ENCODE assay signal across 7 cellular contexts in the genomic region with DNA sequence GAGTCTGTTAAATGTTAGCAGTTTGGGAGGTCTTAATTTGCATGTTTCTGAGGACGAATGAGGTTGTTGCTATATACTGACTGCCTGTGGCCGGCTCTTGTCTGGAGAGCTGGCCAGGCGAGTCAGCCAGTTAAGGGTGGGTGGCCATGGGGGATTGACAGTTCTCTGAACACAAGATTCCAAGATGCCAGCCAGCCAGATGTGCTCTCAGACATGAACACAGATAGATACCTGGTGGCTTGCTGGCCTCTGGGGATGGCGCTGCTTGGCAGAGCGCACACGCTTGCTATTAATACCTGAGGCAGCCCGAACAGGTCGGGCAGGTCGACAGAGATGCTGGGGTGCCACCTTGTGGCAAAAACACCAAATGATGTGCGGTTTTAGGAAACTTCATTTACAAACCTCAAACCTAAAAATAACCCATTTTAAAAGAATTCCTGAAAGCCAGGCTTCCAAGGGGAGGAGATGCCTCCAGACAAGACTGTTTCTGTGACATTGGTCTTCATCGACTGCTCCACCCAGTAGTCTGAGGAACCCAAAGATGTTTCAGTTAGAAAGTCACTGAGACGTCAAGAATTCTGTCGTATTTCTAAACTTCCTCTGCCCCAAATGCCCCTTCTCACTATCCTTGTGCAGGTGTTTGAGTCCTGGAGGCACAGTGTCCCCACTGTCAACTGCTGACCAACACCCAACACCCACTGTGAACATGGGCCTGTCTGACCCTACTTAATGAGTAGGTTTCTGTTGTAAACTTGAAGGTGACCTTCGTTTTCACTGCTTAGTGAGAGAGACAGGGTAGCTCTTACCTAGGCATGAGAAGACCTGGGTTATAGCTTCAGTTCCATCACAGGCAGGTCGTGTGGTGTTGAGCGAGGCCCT.
DNase-seq lines count a peak whose midpoint lies in the region; ATAC-seq and TF ChIP-seq lines count a peak whose summit lies in the region.

No MANE protein-coding gene starts in this region.

- TF ChIP-seq CTCF in GM12865 (IDR thresholded peaks at IDR 0.05; ENCODE audit: insufficient read depth, low read depth, low read length, missing control alignments) = peak; percentile 65
- peak; percentile 94 for TF ChIP-seq CTCF in endodermal cell (conservative IDR thresholded peaks at IDR 0.05)

- H3K27ac Mint-ChIP-seq in endodermal cell = no peak overlapping the region
- peak overlapping the region in 6 of 9 donors; percentile 16 to 75 (median 62) for H3K27ac Mint-ChIP-seq in naive thymus-derived CD4-positive, alpha-beta T cell
- H3K27ac Mint-ChIP-seq in stimulated activated naive B cell treated with anti-CD40 and anti-IgM and Interleukin-4, amounts not matched to agents 10 μg/mL and 1 μg/mL and 100 μg/mL, for 72 hours = peak overlapping the region; percentile 81

- H3K9ac ChIP-seq in endodermal cell (ENCODE audit: extremely low read depth, low read length, poor library complexity, severe bottlenecking) = no peak overlapping the region

- no peaks in the 10 kb centered on the region for H3K4me1 Mint-ChIP-seq in endodermal cell
- peaks cover 16 to 35% (median 23%) of the 10 kb centered on the region in 7 donors for H3K4me1 Mint-ChIP-seq in naive thymus-derived CD4-positive, alpha-beta T cell
- H3K4me1 Mint-ChIP-seq in stimulated activated naive B cell treated with anti-CD40 and anti-IgM and Interleukin-4, amounts not matched to agents 10 μg/mL and 1 μg/mL and 100 μg/mL, for 72 hours = peaks cover 32 to 36% of the 10 kb centered on the region in 2 donors

- no peak overlapping the region for H3K4me3 Mint-ChIP-seq in endodermal cell
- H3K4me3 Mint-ChIP-seq in naive thymus-derived CD4-positive, alpha-beta T cell = peak overlapping the region in 3 of 10 donors; percentile 21 to 61 (median 33)
- H3K4me3 Mint-ChIP-seq in stimulated activated naive B cell treated with anti-CD40 and anti-IgM and Interleukin-4, amounts not matched to agents 10 μg/mL and 1 μg/mL and 100 μg/mL, for 72 hours = peak overlapping the region in 1 of 2 donors; percentile 42

- DNase-seq in GM12865 (ENCODE audit: low read depth) (peak; percentile 83), NCI-H345 treated with DMSO at 0.1 percent for 48 hours (lab: John Stamatoyannopoulos, UW; ENCODE audit: unreplicated experiment) (peak; percentile 15), endodermal cell (peak; percentile 89)
- DNase-seq in activated CD8-positive, alpha-beta memory T cell treated with anti-CD3 and anti-CD28 coated beads for 24 hours = peak; percentile 85
- peak; percentile 48 to 75 (median 68) for DNase-seq in naive thymus-derived CD4-positive, alpha-beta T cell
- DNase-seq in stimulated activated naive B cell treated with anti-CD40 and anti-IgM and Interleukin-4, amounts not matched to agents 10 μg/mL and 1 μg/mL and 100 μg/mL, for 72 hours = peak; percentile 35

- no peaks in the 10 kb centered on the region for H3K9me3 Mint-ChIP-seq in endodermal cell
- no peaks in the 10 kb centered on the region for H3K9me3 Mint-ChIP-seq in naive thymus-derived CD4-positive, alpha-beta T cell
- no peaks in the 10 kb centered on the region for H3K9me3 Mint-ChIP-seq in stimulated activated naive B cell treated with anti-CD40 and anti-IgM and Interleukin-4, amounts not matched to agents 10 μg/mL and 1 μg/mL and 100 μg/mL, for 72 hours

- no peaks in the 10 kb centered on the region for H3K36me3 Mint-ChIP-seq in endodermal cell (ENCODE audit: low read depth)
- H3K36me3 Mint-ChIP-seq in naive thymus-derived CD4-positive, alpha-beta T cell = peaks cover 0 to 18% (median 0%) of the 10 kb centered on the region in 5 donors
- peaks cover 2 to 3% of the 10 kb centered on the region in 2 donors for H3K36me3 Mint-ChIP-seq in stimulated activated naive B cell treated with anti-CD40 and anti-IgM and Interleukin-4, amounts not matched to agents 10 μg/mL and 1 μg/mL and 100 μg/mL, for 72 hours

- H3K36me3 ChIP-seq in endodermal cell (ENCODE audit: control insufficient read depth, insufficient read depth, low read length) = no peaks in the 10 kb centered on the region
- peaks cover 0 to 3% (median 0%) of the 10 kb centered on the region in 3 experiments for H3K36me3 ChIP-seq in naive thymus-derived CD4-positive, alpha-beta T cell (ENCODE audit: control insufficient read depth in 2 of 3, insufficient read depth in 3 of 3, low read length in 3 of 3)

- POLR2A ChIA-PET in naive thymus-derived CD4-positive, alpha-beta T cell (lab: Charles Lee) = interaction anchor here (0.6 to 1.0 kb wide), 3 partner anchors 12 to 152 kb away, joined by 3 to 4 read pairs (median 3); a partner anchor contains a TSS

- intact Hi-C loops in naive thymus-derived CD4-positive, alpha-beta T cell (cut with micrococcal nuclease) = loop anchor here (1.0 to 10.0 kb wide), 7 partner anchors 15 to 416 kb away; no protein-coding TSS in a partner anchor

- H3K27ac ChIP-seq in endodermal cell (ENCODE audit: low read depth, low read length) = no peak overlapping the region
- H3K27ac ChIP-seq in naive thymus-derived CD4-positive, alpha-beta T cell (ENCODE audit: low read depth, low read length) = no peak overlapping the region

- ATAC-seq in HG02588 (IDR thresholded peaks at IDR 0.05; ENCODE audit: unreplicated experiment) = peak; percentile 62
- ATAC-seq in naive thymus-derived CD4-positive, alpha-beta T cell = peak; percentile 89
- peak; percentile 77 to 80 for ATAC-seq in stimulated activated naive B cell treated with anti-CD40 and anti-IgM and Interleukin-4, amounts not matched to agents 10 μg/mL and 1 μg/mL and 100 μg/mL, for 72 hours (replicated peaks)

- CTCF ChIA-PET in naive thymus-derived CD4-positive, alpha-beta T cell (lab: Charles Lee) = interaction anchor here (0.5 to 4.1 kb wide), 6 partner anchors 9 to 896 kb away, joined by 3 to 27 read pairs (median 4); a partner anchor contains a TSS

- H3K27me3 Mint-ChIP-seq in endodermal cell (ENCODE audit: insufficient read depth) = no peaks in the 10 kb centered on the region
- no peaks in the 10 kb centered on the region for H3K27me3 Mint-ChIP-seq in naive thymus-derived CD4-positive, alpha-beta T cell
- H3K27me3 Mint-ChIP-seq in stimulated activated naive B cell treated with anti-CD40 and anti-IgM and Interleukin-4, amounts not matched to agents 10 μg/mL and 1 μg/mL and 100 μg/mL, for 72 hours = no peaks in the 10 kb centered on the region

- no peak overlapping the region for H3K4me3 ChIP-seq in GM12865 (ENCODE audit: low read depth, low read length)
- no peak overlapping the region for H3K4me3 ChIP-seq in endodermal cell (ENCODE audit: low read length)
- no peak overlapping the region for H3K4me3 ChIP-seq in naive thymus-derived CD4-positive, alpha-beta T cell (ENCODE audit: low read length)

- WGBS in endodermal cell (ENCODE audit: insufficient coverage in 1 of 2, insufficient read length in 1 of 2), 2 experiments = 56 to 58% methylated on average over 13 to 16 of the region's 16 CpGs

- H3K27me3 ChIP-seq in endodermal cell (ENCODE audit: control insufficient read depth, insufficient read depth, low read length, poor library complexity, severe bottlenecking) = no peaks in the 10 kb centered on the region
- no peaks in the 10 kb centered on the region for H3K27me3 ChIP-seq in naive thymus-derived CD4-positive, alpha-beta T cell (ENCODE audit: control insufficient read depth in 2 of 2, insufficient read depth in 2 of 2, low read length in 2 of 2)

- H3K9me3 ChIP-seq in endodermal cell (ENCODE audit: control insufficient read depth, low read length) = no peaks in the 10 kb centered on the region
- no peaks in the 10 kb centered on the region for H3K9me3 ChIP-seq in naive thymus-derived CD4-positive, alpha-beta T cell (ENCODE audit: control insufficient read depth in 2 of 3, low read length in 3 of 3)

- H3K4me1 ChIP-seq in endodermal cell (ENCODE audit: control insufficient read depth, insufficient read depth, low read length) = no peaks in the 10 kb centered on the region
- H3K4me1 ChIP-seq in naive thymus-derived CD4-positive, alpha-beta T cell (ENCODE audit: control insufficient read depth in 2 of 2, insufficient read depth in 2 of 2, low read length in 2 of 2) = no peaks in the 10 kb centered on the region

Comparison
In these comparisons a context has a peak if more than half of its experiments do, and no peak if none do; other contexts are left out.
1. DNase-seq: peak in every context shown above with its lines; median percentile 89 in endodermal cell; 85 in activated CD8-positive, alpha-beta memory T cell treated with anti-CD3 and anti-CD28 coated beads for 24 hours; 83 in GM12865; 68 in naive thymus-derived CD4-positive, alpha-beta T cell; 35 in stimulated activated naive B cell treated with anti-CD40 and anti-IgM and Interleukin-4, amounts not matched to agents 10 μg/mL and 1 μg/mL and 100 μg/mL, for 72 hours; 15 in NCI-H345 treated with DMSO at 0.1 percent for 48 hours.